23 cellular contexts compared by ENCODE assay signal in genomic region chr16:12590409-12590808, GRCh38.
"Had no signal": no experiment of that assay in that cellular context is flagged by ENCODE, and none has a peak within 500 bp of the region (broad histone marks: within the 10 kb centered on the region; RNA-seq: fewer than 3 reads in every experiment).

No MANE protein-coding gene starts in this region.

- H3K27ac ChIP-seq: HL-60, PC-9, Peyer's patch, SJSA1, SK-N-MC had no signal

- H2AFZ ChIP-seq: PC-9 had no signal

- H3K36me3 ChIP-seq: MG63, Peyer's patch, SJSA1 had no signal

- H3K4me1 ChIP-seq: Peyer's patch, SJSA1 had no signal

- H3K4me2 ChIP-seq: PC-9 had no signal

- H3K27me3 ChIP-seq: MG63, Peyer's patch, SJSA1 had no signal

- ATAC-seq: Right ventricle myocardium inferior had no signal

- DNase-seq: KBM-7, MG63, NCI-H1092, NCI-H1105 treated with DMSO at 0.1 percent for 48 hours, NCI-H1417 treated with DMSO at 0.1 percent for 48 hours, NCI-H146, NCI-H1694 treated with DMSO at 0.1 percent for 48 hours, NCI-H1930, NCI-H2081, NCI-H2107, NCI-H2227 treated with DMSO at 0.1 percent for 48 hours, NCI-H524, NCI-H526 treated with DMSO at 0.1 percent for 48 hours, NCI-H748 treated with DMSO at 0.1 percent for 48 hours, OCI-M1, PC-9, SIG-M5 had no signal

- H3K9me3 ChIP-seq: MG63, Peyer's patch, SJSA1 had no signal

- H3K4me3 ChIP-seq: MG63, PC-9, Peyer's patch, SJSA1, SK-N-MC had no signal

- FAIRE-seq: HTR-8/SVneo had no signal
